Comparison of ENCODE assay signal across 7 cellular contexts in genomic region chr9:127915801-127916664, GRCh38. TPM values are rescaled to one million over a fixed set of nuclear protein-coding genes. Genes with fewer than 3 reads are reported as not detected.
DNase-seq lines count a peak whose midpoint lies in the region; ATAC-seq lines count a peak whose summit lies in the region.

No MANE protein-coding gene starts in this region.

- H3K9me3 Mint-ChIP-seq in dendritic cell treated with granulocyte-macrophage colony-stimulating factor and Interleukin-4, amounts not matched to agents 40 ng/mL and 50 ng/mL, for 4 days = no peaks in the 10 kb centered on the region
- H3K9me3 Mint-ChIP-seq in naive B cell = no peaks in the 10 kb centered on the region

- H3K27ac Mint-ChIP-seq in dendritic cell treated with granulocyte-macrophage colony-stimulating factor and Interleukin-4, amounts not matched to agents 40 ng/mL and 50 ng/mL, for 4 days = peak overlapping the region; percentile 86
- peak overlapping the region; percentile 95 to 98 (median 98) for H3K27ac Mint-ChIP-seq in naive B cell

- H3K36me3 Mint-ChIP-seq in dendritic cell treated with granulocyte-macrophage colony-stimulating factor and Interleukin-4, amounts not matched to agents 40 ng/mL and 50 ng/mL, for 4 days (ENCODE audit: low read depth) = peaks cover 41% of the 10 kb centered on the region
- H3K36me3 Mint-ChIP-seq in naive B cell = peaks cover 2 to 7% of the 10 kb centered on the region in 2 donors

- ATAC-seq in GM19023 (IDR thresholded peaks at IDR 0.05; ENCODE audit: unreplicated experiment) = peak; percentile 1
- ATAC-seq in naive B cell (ENCODE audit: low read depth in 2 of 2) = peak; percentile 62 to 63
- no peak for ATAC-seq in HG03457 (IDR thresholded peaks at IDR 0.05; ENCODE audit: unreplicated experiment)
- no peak for ATAC-seq in GM21529 (IDR thresholded peaks at IDR 0.05; ENCODE audit: unreplicated experiment)

- H3K4me1 ChIP-seq in NT2/D1 (ENCODE audit: insufficient read depth, insufficient read length) = peaks cover 19% of the 10 kb centered on the region

- DNase-seq in NT2/D1 (ENCODE audit: low read depth, low spot score) = no peak
- peak; percentile 89 for DNase-seq in naive B cell
- DNase-seq in NCI-H2196 treated with DMSO at 0.1 percent for 48 hours (lab: John Stamatoyannopoulos, UW; ENCODE audit: unreplicated experiment) = no peak

- H3K27me3 ChIP-seq in NT2/D1 (ENCODE audit: insufficient read depth, insufficient read length) = peaks cover 20% of the 10 kb centered on the region

- intact Hi-C loops in dendritic cell treated with granulocyte-macrophage colony-stimulating factor and Interleukin-4, amounts not matched to agents 40 ng/mL and 50 ng/mL, for 4 days (cut with micrococcal nuclease) = loop anchor here (2.0 to 10.0 kb wide), 4 partner anchors 34 to 341 kb away; partner anchors contain the start of genes CDK9 and TOR2A

- peak overlapping the region; percentile 82 for H3K9ac ChIP-seq in NT2/D1 (ENCODE audit: insufficient read length, low read depth)

- H3K9me3 ChIP-seq in NT2/D1 (ENCODE audit: insufficient read depth, low read length) = no peaks in the 10 kb centered on the region

- peaks cover 2% of the 10 kb centered on the region for H3K27me3 Mint-ChIP-seq in dendritic cell treated with granulocyte-macrophage colony-stimulating factor and Interleukin-4, amounts not matched to agents 40 ng/mL and 50 ng/mL, for 4 days
- no peaks in the 10 kb centered on the region for H3K27me3 Mint-ChIP-seq in naive B cell

- H3K4me1 Mint-ChIP-seq in dendritic cell treated with granulocyte-macrophage colony-stimulating factor and Interleukin-4, amounts not matched to agents 40 ng/mL and 50 ng/mL, for 4 days (ENCODE audit: low read depth) = peaks cover 72% of the 10 kb centered on the region
- H3K4me1 Mint-ChIP-seq in naive B cell = peaks cover 29 to 75% (median 49%) of the 10 kb centered on the region in 3 donors

- H3K36me3 ChIP-seq in NT2/D1 (ENCODE audit: insufficient read depth, insufficient read length, low read length) = peaks cover 20% of the 10 kb centered on the region

- peak overlapping the region; percentile 58 for H3K4me3 ChIP-seq in NT2/D1 (ENCODE audit: insufficient read length, low read depth)

- peak overlapping the region; percentile 86 for H3K4me3 Mint-ChIP-seq in dendritic cell treated with granulocyte-macrophage colony-stimulating factor and Interleukin-4, amounts not matched to agents 40 ng/mL and 50 ng/mL, for 4 days
- H3K4me3 Mint-ChIP-seq in naive B cell = peak overlapping the region; percentile 85 to 99 (median 94)

RNA-seq across cellular contexts. Expression of gene ST6GALNAC4, which starts 0.8 kb away (rescaled TPM):
- polyA plus RNA-seq in naive B cell (ENCODE audit: low read depth in 6 of 6) = 10 to 100 TPM; 19.7 to 36.6 (median 25.0) TPM

RNA-seq across cellular contexts. Expression of gene PIP5KL1, which starts 14.5 kb away (rescaled TPM):
- polyA plus RNA-seq in naive B cell (ENCODE audit: low read depth in 6 of 6) = 1 to 10 TPM in 1 of 6 donors, under 1 TPM in 1, not detected in 4; 0.73 to 1.0 TPM

RNA-seq across cellular contexts. Expression of gene ST6GALNAC6, which starts 16.6 kb away (rescaled TPM):
- 10 to 100 TPM; 17.2 to 27.8 (median 19.8) TPM for polyA plus RNA-seq in naive B cell (ENCODE audit: low read depth in 6 of 6)

RNA-seq across cellular contexts. Expression of gene DPM2, which starts 21.6 kb away (rescaled TPM):
- polyA plus RNA-seq in naive B cell (ENCODE audit: low read depth in 6 of 6) = 10 to 100 TPM; 46.3 to 78.7 (median 54.2) TPM

RNA-seq across cellular contexts. Expression of gene AK1, which starts 38.6 kb away (rescaled TPM):
- polyA plus RNA-seq in naive B cell (ENCODE audit: low read depth in 6 of 6) = not detected

Comparison
In these comparisons a context has a peak if more than half of its experiments do, and no peak if none do; other contexts are left out.
1. ATAC-seq: peak in GM19023 (single experiment) and naive B cell (2 of 2); none in HG03457 (single experiment) and GM21529 (single experiment).